ENCODE assay signal across 8 cellular contexts in genomic region chr13:102845630-102846260, GRCh38. TPM values are rescaled to one million over a fixed set of nuclear protein-coding genes. Genes with fewer than 3 reads are reported as not detected.
DNase-seq lines count a peak whose midpoint lies in the region; ATAC-seq and TF ChIP-seq lines count a peak whose summit lies in the region.

Gene ERCC5, plus strand, starts transcription at chr13:102846032. Its CDS starts 235 bp downstream, at chr13:102846267.

- DNase-seq in AG09319 (ENCODE audit: extremely low read depth, low read depth) (peak; percentile 85), NCI-H460 (ENCODE audit: extremely low read depth, low read depth) (peak; percentile 90), cerebellar nuclear complex (lab: John Stamatoyannopoulos, UW) (peak; percentile 38 to 73), islet precursor cell (peak; percentile 95)
- DNase-seq in activated CD4-positive, CD25-positive, alpha-beta regulatory T cell treated with anti-CD3 and anti-CD28 coated beads, Interleukin-2, amount 50 U/mL, for 72 hours = peak; percentile 94
- DNase-seq in stimulated activated CD4-positive, alpha-beta T cell treated with anti-CD3 and anti-CD28 coated beads, Interleukin-12 subunit alpha, Interleukin-12 subunit beta, amount 100 ng/mL, for 48 hours (ENCODE audit: low read depth in 2 of 3, low spot score in 1 of 3) = peak; percentile 92 to 95 (median 93)

- peak; percentile 85 for ATAC-seq in GM19035 (IDR thresholded peaks at IDR 0.05; ENCODE audit: unreplicated experiment)
- ATAC-seq in HG03354 (IDR thresholded peaks at IDR 0.05; ENCODE audit: poor library complexity, severe bottlenecking, unreplicated experiment) = peak; percentile 86

- no peak for TF ChIP-seq CTCF in AG09319 (IDR thresholded peaks at IDR 0.05; ENCODE audit: low read depth, low read length)

RNA-seq across cellular contexts. Expression of gene ERCC5, which starts in this region (rescaled TPM):
- 30.5 and 33.4 TPM in 2 replicates for total RNA-seq in NCI-H460 (2014; rRNA removed; shearing (Covaris generic))
- polyA plus RNA-seq in NCI-H460 (2014; cell fraction: nucleus; rRNA removed) = 33.9 and 43.5 TPM in 2 replicates

Comparison
In these comparisons a context has a peak if more than half of its experiments do, and no peak if none do; other contexts are left out.
1. Peak in every context shown above with its lines: DNase-seq and ATAC-seq.